Comparison of ENCODE assay signal across 29 cellular contexts in the genomic region with DNA sequence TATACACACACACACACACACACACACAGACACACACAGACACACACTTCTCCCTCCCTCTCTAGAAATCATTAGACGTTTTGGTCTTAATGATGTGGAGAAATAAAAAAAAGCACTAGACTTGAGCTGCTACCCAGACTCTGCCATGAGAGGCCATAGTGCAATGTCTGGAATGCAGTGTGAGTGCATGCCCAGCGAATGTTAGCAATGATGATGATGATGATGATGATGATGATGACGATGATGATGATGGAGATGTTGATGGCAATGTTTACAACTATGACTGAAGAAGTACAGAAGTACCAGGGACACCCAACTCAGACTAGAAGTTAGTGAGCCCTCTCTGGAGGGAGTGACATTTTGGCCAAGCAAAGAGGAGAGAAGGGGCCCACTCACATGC.
"Had no signal": no experiment of that assay in that cellular context is flagged by ENCODE, and none has a peak within 500 bp of the region (broad histone marks: within the 10 kb centered on the region; RNA-seq: fewer than 3 reads in every experiment).

No MANE protein-coding gene starts in this region.

- ATAC-seq: activated CD4-positive, alpha-beta T cell treated with anti-CD3 and anti-CD28 coated beads for 36 hours; activated T-helper 17 cell treated with anti-CD3 and anti-CD28 coated beads, Interleukin-2, amount 50 U/mL, for 72 hours; Right ventricle myocardium inferior; T-cell had no signal

- DNase-seq: activated CD4-positive, alpha-beta memory T cell treated with anti-CD3 and anti-CD28 coated beads, Interleukin-2, amount 10 ng/mL, durations not matched to agents 7 days and 5 days; activated CD4-positive, alpha-beta T cell treated with anti-CD3 and anti-CD28 coated beads, Interleukin-2, amount 50 U/mL, for 1 hour; activated gamma-delta T cell; activated naive CD4-positive, alpha-beta T cell treated with anti-CD3 and anti-CD28 coated beads for 36 hours; activated T-cell treated with anti-CD3 and anti-CD28 coated beads for 4 hours; activated T-cell treated with anti-CD3 and anti-CD28 coated beads, Interleukin-2, amount 50 U/mL, for 48 hours; brain microvascular endothelial cell; cerebellar nuclear complex; MV-4-11; NCI-H1092 treated with DMSO at 0.1 percent for 48 hours; NCI-H1417 treated with DMSO at 0.1 percent for 48 hours; NCI-H1694 treated with DMSO at 0.1 percent for 48 hours; NCI-H2029 treated with DMSO at 0.1 percent for 48 hours; NCI-H345; NCI-H510A; NCI-H526 treated with DMSO at 0.1 percent for 48 hours; NCI-H82; RPMI8226; T-cell; T-helper 2 cell; T1000 had no signal

- H3K4me3 ChIP-seq: cardiac muscle cell, SK-N-MC had no signal

- FAIRE-seq: TTC549 had no signal

- H3K27ac Mint-ChIP-seq: activated CD4-positive, alpha-beta memory T cell treated with anti-CD3 and anti-CD28 coated beads, Interleukin-2, amount 10 ng/mL, durations not matched to agents 7 days and 5 days; activated CD4-positive, alpha-beta T cell treated with anti-CD3 and anti-CD28 coated beads for 36 hours; activated naive CD4-positive, alpha-beta T cell treated with anti-CD3 and anti-CD28 coated beads for 36 hours; activated naive CD8-positive, alpha-beta T cell; activated T-helper 17 cell treated with anti-CD3 and anti-CD28 coated beads, Interleukin-2, amount 50 U/mL, for 72 hours; T-cell had no signal

- H3K36me3 ChIP-seq: brain microvascular endothelial cell, cardiac muscle cell had no signal

- H3K4me3 Mint-ChIP-seq: activated CD4-positive, alpha-beta memory T cell treated with anti-CD3 and anti-CD28 coated beads, Interleukin-2, amount 10 ng/mL, durations not matched to agents 7 days and 5 days; activated CD4-positive, alpha-beta T cell treated with anti-CD3 and anti-CD28 coated beads for 36 hours; activated naive CD4-positive, alpha-beta T cell treated with anti-CD3 and anti-CD28 coated beads for 36 hours; activated naive CD8-positive, alpha-beta T cell; activated T-helper 17 cell treated with anti-CD3 and anti-CD28 coated beads, Interleukin-2, amount 50 U/mL, for 72 hours; T-cell had no signal

- H3K4me1 Mint-ChIP-seq: activated CD4-positive, alpha-beta memory T cell treated with anti-CD3 and anti-CD28 coated beads, Interleukin-2, amount 10 ng/mL, durations not matched to agents 7 days and 5 days; activated CD4-positive, alpha-beta T cell treated with anti-CD3 and anti-CD28 coated beads for 36 hours; activated T-helper 17 cell treated with anti-CD3 and anti-CD28 coated beads, Interleukin-2, amount 50 U/mL, for 72 hours; T-cell had no signal

- H3K27ac ChIP-seq: brain microvascular endothelial cell, cardiac muscle cell, SK-N-MC, VCaP had no signal

- H3K27me3 ChIP-seq: brain microvascular endothelial cell, cardiac muscle cell had no signal

- H3K9me3 Mint-ChIP-seq: activated CD4-positive, alpha-beta memory T cell treated with anti-CD3 and anti-CD28 coated beads, Interleukin-2, amount 10 ng/mL, durations not matched to agents 7 days and 5 days; activated naive CD4-positive, alpha-beta T cell treated with anti-CD3 and anti-CD28 coated beads for 36 hours; activated T-helper 17 cell treated with anti-CD3 and anti-CD28 coated beads, Interleukin-2, amount 50 U/mL, for 72 hours had no signal

- H3K36me3 Mint-ChIP-seq: activated naive CD8-positive, alpha-beta T cell; T-cell had no signal
